ENCODE assay signal across 18 cellular contexts in genomic region chr7:87170828-87171227, GRCh38. TPM values are rescaled to one million over a fixed set of nuclear protein-coding genes. Genes with fewer than 3 reads are reported as not detected.
A peak's percentile ranks its signal among the peaks of the same experiment; 100 is the strongest.
DNase-seq lines count a peak whose midpoint lies in the region; ATAC-seq and TF ChIP-seq lines count a peak whose summit lies in the region.
"Had no signal": no experiment of that assay in that cellular context is flagged by ENCODE, and none has a peak within 500 bp of the region (broad histone marks: within the 10 kb centered on the region; RNA-seq: fewer than 3 reads in every experiment).

No MANE protein-coding gene starts in this region.

- no peaks in the 10 kb centered on the region for H3K27me3 Mint-ChIP-seq in activated naive CD4-positive, alpha-beta T cell treated with anti-CD3 and anti-CD28 coated beads for 36 hours (ENCODE audit: low read depth)
- H3K27me3 Mint-ChIP-seq in activated naive CD8-positive, alpha-beta T cell treated with anti-CD3 and anti-CD28 coated beads for 36 hours: no peaks in the 10 kb centered on the region
- H3K27me3 Mint-ChIP-seq in neural crest cell (ENCODE audit: low read depth): no peaks in the 10 kb centered on the region

- H3K4me1 Mint-ChIP-seq in activated naive CD4-positive, alpha-beta T cell treated with anti-CD3 and anti-CD28 coated beads for 36 hours (ENCODE audit: low read depth): peaks cover 15% of the 10 kb centered on the region
- peaks cover 12% of the 10 kb centered on the region for H3K4me1 Mint-ChIP-seq in activated naive CD8-positive, alpha-beta T cell treated with anti-CD3 and anti-CD28 coated beads for 36 hours
- H3K4me1 Mint-ChIP-seq in neural crest cell: no peaks in the 10 kb centered on the region
- H3K4me1 Mint-ChIP-seq: H9 had no signal

- intact Hi-C loops in activated naive CD4-positive, alpha-beta T cell treated with anti-CD3 and anti-CD28 coated beads for 36 hours (cut with micrococcal nuclease): no loop called here

- no peak for TF ChIP-seq CTCF in neural crest cell (conservative IDR thresholded peaks at IDR 0.05)

- H3K27ac Mint-ChIP-seq in activated naive CD4-positive, alpha-beta T cell treated with anti-CD3 and anti-CD28 coated beads for 36 hours: peak overlapping the region; percentile 66
- H3K27ac Mint-ChIP-seq in activated naive CD8-positive, alpha-beta T cell treated with anti-CD3 and anti-CD28 coated beads for 36 hours: peak overlapping the region; percentile 5
- peak overlapping the region; percentile 22 for H3K27ac Mint-ChIP-seq in neural crest cell (ENCODE audit: unreplicated experiment)

- H3K4me3 Mint-ChIP-seq in activated naive CD4-positive, alpha-beta T cell treated with anti-CD3 and anti-CD28 coated beads for 36 hours: no peak overlapping the region
- no peak overlapping the region for H3K4me3 Mint-ChIP-seq in activated naive CD8-positive, alpha-beta T cell treated with anti-CD3 and anti-CD28 coated beads for 36 hours
- no peak overlapping the region for H3K4me3 Mint-ChIP-seq in neural crest cell
- H3K4me3 Mint-ChIP-seq: H9 had no signal

- peaks cover 58% of the 10 kb centered on the region for H3K36me3 Mint-ChIP-seq in activated naive CD4-positive, alpha-beta T cell treated with anti-CD3 and anti-CD28 coated beads for 36 hours (ENCODE audit: low read depth)
- H3K36me3 Mint-ChIP-seq in activated naive CD8-positive, alpha-beta T cell treated with anti-CD3 and anti-CD28 coated beads for 36 hours: peaks cover 51% of the 10 kb centered on the region
- peaks cover 26% of the 10 kb centered on the region for H3K36me3 Mint-ChIP-seq in neural crest cell (ENCODE audit: low read depth)

- no peaks in the 10 kb centered on the region for H3K9me3 Mint-ChIP-seq in activated naive CD4-positive, alpha-beta T cell treated with anti-CD3 and anti-CD28 coated beads for 36 hours
- H3K9me3 Mint-ChIP-seq in activated naive CD8-positive, alpha-beta T cell treated with anti-CD3 and anti-CD28 coated beads for 36 hours: no peaks in the 10 kb centered on the region
- H3K9me3 Mint-ChIP-seq in neural crest cell: no peaks in the 10 kb centered on the region
- H3K9me3 Mint-ChIP-seq: H9 had no signal

- peak; percentile 77 for ATAC-seq in GM19372 (IDR thresholded peaks at IDR 0.05; ENCODE audit: low read depth, unreplicated experiment)
- no peak for ATAC-seq in HG02571 (IDR thresholded peaks at IDR 0.05; ENCODE audit: unreplicated experiment)
- ATAC-seq: K562 had no signal

- CTCF ChIA-PET in activated naive CD4-positive, alpha-beta T cell treated with anti-CD3 and anti-CD28 coated beads for 36 hours (lab: Charles Lee): interaction anchor here (3.7 kb wide), 1 partner anchor 14 kb away, joined by 12 read pairs; no protein-coding TSS in a partner anchor

- no peak for DNase-seq in activated naive CD4-positive, alpha-beta T cell treated with anti-CD3 and anti-CD28 coated beads for 36 hours
- DNase-seq in activated naive CD4-positive, alpha-beta T cell treated with Interleukin-2 at 50 U/mL for 16 hours: no peak
- DNase-seq in activated naive CD8-positive, alpha-beta T cell treated with anti-CD3 and anti-CD28 coated beads for 36 hours: no peak
- DNase-seq in neural crest cell (ENCODE audit: low read depth, low spot score) (no peak), NCI-H2029 (lab: John Stamatoyannopoulos, UW) (no peak), HuH-7 (ENCODE audit: low spot score) (no peak)
- DNase-seq: DMS 273 treated with DMSO at 0.1 percent for 48 hours, H9, MV-4-11, NCI-H1417 treated with DMSO at 0.1 percent for 48 hours, NCI-H1930, NCI-H2171, NCI-H446, OCI-M1, SHP77 treated with DMSO at 0.1 percent for 48 hours had no signal

RNA-seq across cellular contexts. Expression of gene DMTF1, which starts 18.6 kb away (rescaled TPM):
- 10 to 100 TPM; 43.6 to 49.8 TPM for total RNA-seq in activated naive CD4-positive, alpha-beta T cell treated with anti-CD3 and anti-CD28 coated beads for 36 hours
- total RNA-seq in activated naive CD8-positive, alpha-beta T cell treated with anti-CD3 and anti-CD28 coated beads for 36 hours: 10 to 100 TPM; 57.1 to 59.9 TPM
- 113 and 117 TPM in 2 replicates for total RNA-seq in neural crest cell

RNA-seq across cellular contexts. Expression of gene TMEM243, which starts 48.7 kb away (rescaled TPM):
- 10 to 100 TPM; 50.4 to 53.1 TPM for total RNA-seq in activated naive CD4-positive, alpha-beta T cell treated with anti-CD3 and anti-CD28 coated beads for 36 hours
- total RNA-seq in activated naive CD8-positive, alpha-beta T cell treated with anti-CD3 and anti-CD28 coated beads for 36 hours: 10 to 100 TPM; 86.3 to 94.9 TPM
- 20.3 and 21.8 TPM in 2 replicates for total RNA-seq in neural crest cell

Comparison
In these comparisons a context has a peak if more than half of its experiments do, and no peak if none do; other contexts are left out.
1. H3K27ac Mint-ChIP-seq: peak in every context shown above with its lines; median percentile 66 in activated naive CD4-positive, alpha-beta T cell treated with anti-CD3 and anti-CD28 coated beads for 36 hours; 22 in neural crest cell; 5 in activated naive CD8-positive, alpha-beta T cell treated with anti-CD3 and anti-CD28 coated beads for 36 hours.